ENCODE assay signal across 8 cellular contexts in the genomic region with DNA sequence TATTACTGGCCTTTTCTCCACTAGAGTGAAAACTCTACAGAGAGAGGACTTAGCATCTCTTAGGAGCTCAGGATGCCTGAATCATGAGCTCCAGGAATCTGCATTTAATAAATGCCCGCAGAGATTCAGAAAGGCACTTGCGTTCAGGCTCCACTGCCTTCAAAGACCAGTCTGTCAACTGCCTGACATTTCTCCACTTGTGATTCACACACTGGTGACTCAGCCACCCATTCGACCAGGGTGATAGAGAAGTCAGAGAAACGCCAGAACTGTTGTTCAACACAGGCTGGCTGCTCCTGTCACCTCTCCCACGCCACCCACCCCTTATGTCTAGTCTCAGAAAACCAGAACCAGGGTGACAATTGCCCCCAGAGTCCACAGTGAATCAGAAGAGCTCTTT. TPM values are rescaled to one million over a fixed set of nuclear protein-coding genes. Genes with fewer than 3 reads are reported as not detected.
A peak's percentile ranks its signal among the peaks of the same experiment; 100 is the strongest.
DNase-seq lines count a peak whose midpoint lies in the region; ATAC-seq lines count a peak whose summit lies in the region.

No MANE protein-coding gene starts in this region.

- DNase-seq in NCI-H774 (lab: John Stamatoyannopoulos, UW) (peak; percentile 23), left lobe of liver (ENCODE audit: low spot score) (no peak), medulla oblongata (ENCODE audit: extremely low spot score) (no peak)
- DNase-seq in activated naive CD4-positive, alpha-beta T cell treated with anti-CD3 and anti-CD28 coated beads, Interleukin-2, amount 50 U/mL, for 16 hours = peak; percentile 85
- DNase-seq in stimulated activated CD8-positive, alpha-beta memory T cell treated with anti-CD3 and anti-CD28 coated beads, Interleukin-7, amount 100 ng/mL, for 48 hours (ENCODE audit: extremely low read depth in 1 of 2, low read depth in 1 of 2) = peak; percentile 59 to 88

- peak; percentile 67 for ATAC-seq in GM19463 (IDR thresholded peaks at IDR 0.05; ENCODE audit: unreplicated experiment)
- peak; percentile 7 for ATAC-seq in left lobe of liver
- ATAC-seq in GM18858 (IDR thresholded peaks at IDR 0.05; ENCODE audit: unreplicated experiment) = no peak
- ATAC-seq in HG03139 (IDR thresholded peaks at IDR 0.05; ENCODE audit: unreplicated experiment) = no peak

RNA-seq across cellular contexts. Expression of a gene that starts 26.9 kb away (rescaled TPM):
- 22.1 TPM for total RNA-seq in left lobe of liver

Comparison
In these comparisons a context has a peak if more than half of its experiments do, and no peak if none do; other contexts are left out.
1. ATAC-seq: peak in GM19463 (single experiment) and left lobe of liver (single experiment); none in GM18858 (single experiment) and HG03139 (single experiment).
2. DNase-seq: peak in NCI-H774 (single experiment), activated naive CD4-positive, alpha-beta T cell treated with anti-CD3 and anti-CD28 coated beads, Interleukin-2, amount 50 U/mL, for 16 hours (single experiment) and stimulated activated CD8-positive, alpha-beta memory T cell treated with anti-CD3 and anti-CD28 coated beads, Interleukin-7, amount 100 ng/mL, for 48 hours (2 of 2); none in left lobe of liver (single experiment) and medulla oblongata (single experiment).